1 cellular context compared by ENCODE assay signal in the genomic region with DNA sequence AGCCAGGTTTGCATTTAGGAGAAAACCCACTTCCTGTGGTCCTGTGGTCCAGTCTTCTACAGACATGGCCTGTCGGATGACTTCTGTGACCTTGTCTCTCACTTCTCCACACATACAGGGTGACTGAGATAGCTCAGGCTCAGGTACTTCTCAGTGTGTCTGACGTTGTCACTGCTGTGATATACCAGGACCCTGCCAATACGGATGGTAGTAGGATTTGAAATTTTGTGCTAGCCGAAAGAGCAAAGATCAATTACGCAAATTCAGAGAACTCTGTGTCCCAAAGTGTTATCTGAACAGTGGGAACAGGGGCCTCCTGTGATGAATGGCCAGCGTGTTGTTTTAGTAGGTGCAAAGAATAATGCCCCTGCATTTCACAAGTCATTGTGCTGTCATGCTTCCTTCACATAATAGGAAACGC.
TF ChIP-seq lines count a peak whose summit lies in the region.

No MANE protein-coding gene starts in this region.

TF ChIP-seq in HepG2, 621 proteins besides CTCF, POLR2A, EP300 and RAD21:
- TF ChIP-seq SRY (CRISPR knock-in tag; IDR thresholded peaks at IDR 0.05) (no peak), MBNL3 (CRISPR knock-in tag; conservative IDR thresholded peaks at IDR 0.05) (no peak), HNF4A (CRISPR knock-in tag; IDR thresholded peaks at IDR 0.05) (0 out of 2 replicates have a peak, but pooled peaks have one; percentile 21), SOX6 (IDR thresholded peaks at IDR 0.05) (no peak), SOX6 (CRISPR knock-in tag; IDR thresholded peaks at IDR 0.05) (0 out of 2 replicates have a peak, but pooled peaks have one; percentile 25), SOX13 (IDR thresholded peaks at IDR 0.05) (peak; percentile 18; the same call in 1 of the 2 replicates), SOX13 (CRISPR knock-in tag; conservative IDR thresholded peaks at IDR 0.05 in 1 of 2, IDR thresholded peaks at IDR 0.05 in 1 of 2) (peak in 1 of 2 experiments; percentile 24; a peak in 1 of 4 replicates)
